ENCODE assay signal across 8 cellular contexts in the genomic region with DNA sequence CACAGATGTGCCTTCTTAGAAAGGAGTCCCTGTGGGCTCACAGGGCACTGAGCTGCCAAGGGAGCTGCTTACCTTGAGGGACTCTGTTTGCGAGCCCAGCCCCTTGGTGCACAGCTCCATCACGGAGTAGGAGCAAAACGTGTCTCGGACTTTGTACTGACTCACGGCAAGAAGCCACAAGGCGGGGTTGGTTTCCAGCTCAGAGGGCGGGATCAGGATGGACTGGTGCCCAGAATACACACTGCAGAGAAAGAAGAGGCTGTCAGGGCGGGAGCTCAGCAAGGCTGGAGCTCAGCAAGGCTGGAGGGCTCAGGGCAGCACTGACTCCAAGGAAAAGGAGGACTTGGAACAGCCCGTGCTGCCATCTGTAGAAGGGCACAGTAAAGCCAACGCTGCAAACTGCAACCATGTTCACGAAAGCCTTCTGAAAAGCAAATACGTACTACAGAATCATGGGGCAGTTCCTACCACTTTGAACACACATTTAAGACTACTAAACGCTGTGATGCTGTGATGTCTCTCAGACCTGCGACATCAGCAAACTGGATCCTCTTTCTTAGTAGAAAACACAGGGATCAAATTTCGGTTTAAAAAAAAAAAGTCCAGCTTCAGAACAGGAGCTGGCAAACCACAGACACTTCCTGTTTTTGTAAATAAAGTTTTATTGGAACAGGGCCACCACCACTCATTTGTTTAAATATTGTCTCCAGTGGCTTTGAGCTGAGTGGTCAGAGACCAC.
DNase-seq lines count a peak whose midpoint lies in the region; ATAC-seq, FAIRE-seq and TF ChIP-seq lines count a peak whose summit lies in the region.

No MANE protein-coding gene starts in this region.

- H3K27ac ChIP-seq in GM12878 (ENCODE audit: control insufficient read depth, insufficient read depth), result no peak overlapping the region
- H3K27ac ChIP-seq in iPS-20b (ENCODE audit: low read length), result no peak overlapping the region
- H3K27ac ChIP-seq in sigmoid colon, result peak overlapping the region; percentile 65 to 78 (median 72)

- H3K4me3 ChIP-seq in GM12878 (no peak overlapping the region), iPS-20b (ENCODE audit: low read length) (no peak overlapping the region), sigmoid colon (no peak overlapping the region)

- 53% methylated on average over 15 of the region's 15 CpGs for WGBS in GM12878 (ENCODE audit: insufficient coverage, insufficient replicate concordance, low lambda C conversion rate, missing lambda C conversion rate)
- WGBS in sigmoid colon, 2 donors, result 10 to 36% methylated on average over 15 of the region's 15 CpGs

- CTCF ChIA-PET in GM12878 (lab: Yijun Ruan, JAX), result no interaction called here

- BruUV-seq in GM12878 (replicated peaks; lab: Mats Ljungman, UMichigan), result no TSS peak

- H3K9ac ChIP-seq in GM12878 (ENCODE audit: control insufficient read depth, insufficient read depth, low read length), result no peak overlapping the region
- H3K9ac ChIP-seq in iPS-20b (ENCODE audit: low read depth, low read length), result peak overlapping the region; percentile 8; the same call in 1 of the 2 replicates

- peaks cover 12% of the 10 kb centered on the region for H3K4me1 ChIP-seq in GM12878 (ENCODE audit: control insufficient read depth, insufficient read depth, low read length)
- no peaks in the 10 kb centered on the region for H3K4me1 ChIP-seq in iPS-20b (ENCODE audit: insufficient read depth, low read length)
- H3K4me1 ChIP-seq in sigmoid colon, result peaks cover 0 to 13% (median 6%) of the 10 kb centered on the region in 4 donors

- H3K79me2 ChIP-seq in GM12878 (ENCODE audit: control insufficient read depth, insufficient read depth, low read length), result no peaks in the 10 kb centered on the region

- TF ChIP-seq RAD21 in GM12878 (IDR thresholded peaks at IDR 0.05; ENCODE audit: insufficient read depth, low read depth, low read length), result no peak

- no peak for TF ChIP-seq EP300 in GM12878 (IDR thresholded peaks at IDR 0.05; ENCODE audit: borderline replicate concordance in 1 of 2, control insufficient read depth in 1 of 2, low read depth in 2 of 2, low read length in 2 of 2)
- no peak for TF ChIP-seq EP300 in sigmoid colon (IDR thresholded peaks at IDR 0.05)

- SMC1A ChIA-PET in GM12878 (lab: Charles Lee; ENCODE audit: uncharacterized antibody, unreplicated experiment), result interaction anchor here (0.9 kb wide), 1 partner anchor 10 kb away, joined by 3 read pairs; no protein-coding TSS in a partner anchor

- no peak overlapping the region for H3K4me2 ChIP-seq in GM12878 (ENCODE audit: control insufficient read depth, insufficient read depth)

- DNase-seq in COLO668 (lab: John Stamatoyannopoulos, UW; ENCODE audit: unreplicated experiment) (peak; percentile 36), HuH-7.5 (ENCODE audit: low spot score) (peak; percentile 79), RPMI8226 (peak; percentile 88), GM12878 (ENCODE audit: low read depth, low spot score) (no peak), sigmoid colon (peak; percentile 96)

- POLR2A ChIA-PET in GM12878 (lab: Charles Lee), result no interaction called here

- no peak overlapping the region for H2AFZ ChIP-seq in GM12878 (ENCODE audit: control insufficient read depth, low read depth, low read length)

- H3K36me3 ChIP-seq in GM12878 (ENCODE audit: control insufficient read depth in 2 of 2, insufficient read depth in 2 of 2, low read length in 1 of 2) (no peaks in the 10 kb centered on the region), iPS-20b (ENCODE audit: insufficient read depth, low read depth, low read length) (0 out of 2 replicates have a peak, but pooled peaks cover 5% of the 10 kb centered on the region), sigmoid colon (peaks cover 12 to 35% (median 17%) of the 10 kb centered on the region in 4 donors)

- H3K9me3 ChIP-seq in GM12878 (replicated peaks; ENCODE audit: control insufficient read depth, insufficient read depth, low read length) (no peaks in the 10 kb centered on the region), iPS-20b (ENCODE audit: insufficient read depth, low read depth, low read length) (no peaks in the 10 kb centered on the region), sigmoid colon (no peaks in the 10 kb centered on the region)

- no peak for TF ChIP-seq POLR2A in GM12878 (IDR thresholded peaks at IDR 0.05; ENCODE audit: low read depth, low read length)
- no peak for TF ChIP-seq POLR2A in sigmoid colon (IDR thresholded peaks at IDR 0.05)

- no peaks in the 10 kb centered on the region for H3K27me3 ChIP-seq in GM12878 (replicated peaks in 1 of 2; ENCODE audit: control insufficient read depth in 2 of 2, insufficient read depth in 2 of 2, low read length in 1 of 2)
- H3K27me3 ChIP-seq in iPS-20b (ENCODE audit: insufficient read depth, low read length), result no peaks in the 10 kb centered on the region
- H3K27me3 ChIP-seq in sigmoid colon, result no peaks in the 10 kb centered on the region

- intact Hi-C loops in GM12878 (cut with micrococcal nuclease; ENCODE audit: unreplicated experiment), result no loop called here
- intact Hi-C loops in sigmoid colon (cut with DNase I), result loop anchor here (5.0 kb wide), 1 partner anchor 43 kb away; no protein-coding TSS in a partner anchor

- no peak for FAIRE-seq in GM12878 (lab: Jason Lieb, UNC)

- ATAC-seq in GM12878, result no peak
- ATAC-seq in HG03460 (IDR thresholded peaks at IDR 0.05; ENCODE audit: unreplicated experiment), result no peak
- ATAC-seq in HG03280 (IDR thresholded peaks at IDR 0.05; ENCODE audit: unreplicated experiment), result no peak

- in situ Hi-C loops in GM12878 (cut with MboI), result no loop called here

- no peaks in the 10 kb centered on the region for H4K20me1 ChIP-seq in GM12878 (ENCODE audit: control insufficient read depth, insufficient read depth)

- TF ChIP-seq CTCF in GM12878 (IDR thresholded peaks at IDR 0.05 in 2 of 3, conservative IDR thresholded peaks at IDR 0.05 in 1 of 3; ENCODE audit: control insufficient read depth in 2 of 3, extremely low read depth in 1 of 3, insufficient read depth in 1 of 3, low read depth in 3 of 3, low read length in 3 of 3) (no peak), sigmoid colon (IDR thresholded peaks at IDR 0.05) (no peak)

- RAD21 ChIA-PET in GM12878 (lab: Charles Lee; ENCODE audit: unreplicated experiment), result no interaction called here

TF ChIP-seq in GM12878, 131 proteins besides CTCF, POLR2A, EP300 and RAD21:
- TF ChIP-seq TCF7 (IDR thresholded peaks at IDR 0.05; ENCODE audit: borderline replicate concordance), result no peak
- TF ChIP-seq ZBTB40 (IDR thresholded peaks at IDR 0.05; ENCODE audit: borderline replicate concordance), result peak; percentile 92
- no peak for TF ChIP-seq JUNB (IDR thresholded peaks at IDR 0.05)
- TF ChIP-seq RCOR1 (conservative IDR thresholded peaks at IDR 0.05; ENCODE audit: low read depth, low read length), result no peak
- no peak for TF ChIP-seq ZNF24 (IDR thresholded peaks at IDR 0.05)
- no peak for TF ChIP-seq KDM1A (IDR thresholded peaks at IDR 0.05; ENCODE audit: borderline replicate concordance)
- TF ChIP-seq NR2C1 (IDR thresholded peaks at IDR 0.05), result no peak
- no peak for TF ChIP-seq CBX3 (IDR thresholded peaks at IDR 0.05; ENCODE audit: borderline replicate concordance, low read depth)
- TF ChIP-seq HCFC1 (IDR thresholded peaks at IDR 0.05; ENCODE audit: low read length), result no peak
- no peak for TF ChIP-seq NFIC (IDR thresholded peaks at IDR 0.05; ENCODE audit: low read depth, low read length)
- TF ChIP-seq MEF2B (IDR thresholded peaks at IDR 0.05; ENCODE audit: partially characterized antibody, poor library complexity, severe bottlenecking), result no peak
- no peak for TF ChIP-seq CHD1 (IDR thresholded peaks at IDR 0.05; ENCODE audit: low read depth, low read length)
- TF ChIP-seq RUNX3 (IDR thresholded peaks at IDR 0.05; ENCODE audit: low read length), result peak; percentile 57

Comparison
In these comparisons a context has a peak if more than half of its experiments do, and no peak if none do; other contexts are left out.
1. H3K27ac ChIP-seq: peak in sigmoid colon (4 of 4); none in GM12878 (single experiment) and iPS-20b (single experiment).